In the genomic region with DNA sequence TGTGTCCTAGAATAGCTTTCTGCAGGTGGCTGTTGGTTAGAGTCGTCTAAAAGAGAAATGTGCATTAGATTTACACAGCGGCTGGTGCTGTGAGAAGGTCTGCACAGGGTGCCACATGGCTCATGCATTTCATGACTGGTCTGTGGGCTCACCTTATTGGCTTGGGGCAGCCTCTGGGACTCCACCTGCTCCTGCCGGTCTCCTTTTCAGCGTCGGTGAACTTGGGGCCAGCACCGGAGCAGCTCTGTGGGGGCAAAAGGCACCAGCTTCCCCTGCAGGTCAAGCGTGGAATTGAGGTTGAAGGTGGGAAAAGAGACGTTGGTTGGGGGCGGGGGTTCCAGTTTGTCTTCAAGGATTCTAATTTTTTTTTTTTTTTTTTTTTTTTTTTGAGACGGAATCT, we compare ENCODE assay signal across 1 cellular context.
TF ChIP-seq lines count a peak whose summit lies in the region.

No MANE protein-coding gene starts in this region.

TF ChIP-seq in HepG2, 621 proteins besides CTCF, POLR2A, EP300 and RAD21:
- TF ChIP-seq REXO4 (CRISPR knock-in tag; IDR thresholded peaks at IDR 0.05; ENCODE audit: borderline replicate concordance) (no peak), STAG1 (CRISPR knock-in tag; IDR thresholded peaks at IDR 0.05) (peak; percentile 66)
